9 cellular contexts compared by ENCODE assay signal in the genomic region with DNA sequence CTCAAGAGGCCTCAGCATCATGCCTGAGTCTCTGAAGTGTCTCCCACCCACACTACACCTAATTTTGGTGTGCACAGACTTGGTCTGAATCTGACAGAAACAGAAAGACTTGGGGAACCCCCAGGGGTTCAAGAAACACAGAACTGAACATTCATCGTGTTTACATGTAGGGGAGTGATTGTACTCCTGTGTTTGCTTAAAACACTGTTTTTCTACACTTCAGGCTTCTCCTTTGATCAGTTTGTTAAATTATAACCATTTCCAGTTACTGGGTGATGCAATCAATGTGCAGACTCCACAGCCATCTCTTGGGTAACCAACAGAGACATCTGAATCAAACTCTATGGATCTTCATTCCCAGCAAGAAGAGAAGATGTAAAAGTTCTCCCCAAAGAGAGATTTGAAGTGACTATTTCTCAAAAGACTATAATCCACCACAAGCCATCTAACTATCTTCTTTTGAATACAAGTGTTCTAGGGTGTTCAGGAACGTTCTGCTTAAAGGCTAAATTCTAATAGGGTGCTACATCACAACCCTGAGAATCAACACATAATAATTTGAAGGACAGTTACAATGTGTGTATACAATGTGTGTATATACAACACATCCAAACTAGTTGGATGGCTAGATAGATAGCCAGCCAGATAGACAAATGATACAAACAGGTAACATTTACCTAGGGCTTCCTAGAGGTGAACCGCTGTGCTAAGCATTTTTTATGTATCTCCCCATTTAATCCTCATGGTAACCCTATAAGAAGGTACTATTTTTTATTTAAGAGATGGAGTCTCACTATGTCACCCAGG. TPM values are rescaled to one million over a fixed set of nuclear protein-coding genes. Genes with fewer than 3 reads are reported as not detected.
A peak's percentile ranks its signal among the peaks of the same experiment; 100 is the strongest.
DNase-seq lines count a peak whose midpoint lies in the region; ATAC-seq and TF ChIP-seq lines count a peak whose summit lies in the region.
"Had no signal": no experiment of that assay in that cellular context is flagged by ENCODE, and none has a peak within 500 bp of the region (broad histone marks: within the 10 kb centered on the region; RNA-seq: fewer than 3 reads in every experiment).

No MANE protein-coding gene starts in this region.

- H3F3A ChIP-seq in PC-3 (ENCODE audit: low read length, unreplicated experiment): no peaks in the 10 kb centered on the region

- H3K27ac ChIP-seq in body of pancreas (peak overlapping the region in 3 of 4 donors; percentile 6 to 59 (median 37)), PC-3 (ENCODE audit: low read length) (no peak overlapping the region)

- ATAC-seq in GM19395 (IDR thresholded peaks at IDR 0.05; ENCODE audit: unreplicated experiment) (peak; percentile 84), HG03025 (IDR thresholded peaks at IDR 0.05; ENCODE audit: low FRiP score, unreplicated experiment) (peak; percentile 76), body of pancreas (peak; percentile 80), PC-3 (no peak)

- 52 to 65% methylated on average over 3 of the region's 3 CpGs for WGBS in body of pancreas, 2 donors

- no peak overlapping the region for H2AFZ ChIP-seq in PC-3 (ENCODE audit: low read length)

- H3K4me1 ChIP-seq in body of pancreas (peaks cover 31% of the 10 kb centered on the region), PC-3 (ENCODE audit: insufficient read depth, low read length) (no peaks in the 10 kb centered on the region)

- H3K4me2 ChIP-seq in PC-3 (ENCODE audit: low read length): no peak overlapping the region

- TF ChIP-seq CTCF in GM13976 (IDR thresholded peaks at IDR 0.05; ENCODE audit: borderline replicate concordance, control extremely low read depth, extremely low read depth, insufficient read depth, missing control alignments) (no peak), body of pancreas (IDR thresholded peaks at IDR 0.05) (no peak), PC-3 (conservative IDR thresholded peaks at IDR 0.05; ENCODE audit: low read depth, low read length) (no peak)

- DNase-seq in GM13976 (ENCODE audit: low spot score): peak; percentile 58
- peak in 1 of 4 donors; percentile 8 for DNase-seq in body of pancreas
- DNase-seq in DMS114 treated with DMSO at 0.1 percent for 48 hours (lab: John Stamatoyannopoulos, UW; ENCODE audit: unreplicated experiment): no peak
- DNase-seq in activated effector memory CD4-positive, alpha-beta T cell treated with Interleukin-2 at 50 U/mL for 16 hours: no peak
- DNase-seq in PC-3: no peak
- DNase-seq in foreskin melanocyte: no peak
- DNase-seq: nephron progenitor cell had no signal

- in situ Hi-C loops in GM13976 (cut with MboI; ENCODE audit: low sequenced_read_pairs, unreplicated experiment): no loop called here

- H3K9me2 ChIP-seq in PC-3 (replicated peaks; ENCODE audit: low read length): no peaks in the 10 kb centered on the region

- CTCF ChIA-PET in PC-3 (lab: Charles Lee): interaction anchor here (1.0 kb wide), 1 partner anchor 16 kb away, joined by 3 read pairs; no protein-coding TSS in a partner anchor

- H4K20me1 ChIP-seq in PC-3 (ENCODE audit: low read length): no peaks in the 10 kb centered on the region

- H3K4me3 ChIP-seq in body of pancreas (no peak overlapping the region), PC-3 (ENCODE audit: low read length) (no peak overlapping the region)

- no peaks in the 10 kb centered on the region for H3K9me3 ChIP-seq in body of pancreas
- no peaks in the 10 kb centered on the region for H3K9me3 ChIP-seq in PC-3 (ENCODE audit: low read length)

- intact Hi-C loops in body of pancreas (cut with DNase I) (no loop called here), PC-3 (cut with micrococcal nuclease) (no loop called here)

- TF ChIP-seq POLR2A in body of pancreas (IDR thresholded peaks at IDR 0.05): no peak

- no TSS peak for BruUV-seq in PC-3 (replicated peaks; lab: Mats Ljungman, UMichigan)

- POLR2A ChIA-PET in PC-3 (lab: Charles Lee; ENCODE audit: unreplicated experiment): no interaction called here

- H3K36me3 ChIP-seq in body of pancreas (replicated peaks in 1 of 2; ENCODE audit: insufficient read depth in 1 of 2, low read depth in 2 of 2) (no peaks in the 10 kb centered on the region), PC-3 (ENCODE audit: low read depth, low read length) (no peaks in the 10 kb centered on the region)

- H3K79me2 ChIP-seq in PC-3 (ENCODE audit: low read length): no peaks in the 10 kb centered on the region

- H3K9ac ChIP-seq in PC-3 (ENCODE audit: low read length): no peak overlapping the region

- no peaks in the 10 kb centered on the region for H3K27me3 ChIP-seq in body of pancreas
- H3K27me3 ChIP-seq in PC-3 (ENCODE audit: low read length): no peaks in the 10 kb centered on the region

RNA-seq across cellular contexts. Expression of a gene that starts 34.2 kb away (rescaled TPM):
- total RNA-seq in body of pancreas (10 to 100 TPM in 1 of 2 donors, 1 to 10 TPM in 1; 8.2 to 26.2 TPM), PC-3 (2014; rRNA removed) (14.2 and 15.5 TPM in 2 replicates)
